ENCODE assay signal across 17 cellular contexts in the genomic region with DNA sequence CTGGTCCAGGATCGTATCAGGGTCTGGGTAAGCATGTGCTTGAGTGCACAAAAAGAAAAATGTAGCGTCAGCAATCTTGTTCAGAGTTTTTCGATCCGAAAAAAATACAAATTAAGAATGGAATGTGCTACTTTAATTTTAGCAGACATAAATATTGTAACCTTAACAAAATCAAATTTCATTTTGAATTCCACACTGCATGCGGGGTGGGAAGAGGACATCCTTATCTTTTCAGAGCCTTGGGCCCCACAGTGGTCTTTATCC.
"Had no signal": no experiment of that assay in that cellular context is flagged by ENCODE, and none has a peak within 500 bp of the region (broad histone marks: within the 10 kb centered on the region; RNA-seq: fewer than 3 reads in every experiment).

No MANE protein-coding gene starts in this region.

- H3K4me3 ChIP-seq: hepatocyte, mucosa of descending colon, pancreas had no signal

- H3K27ac ChIP-seq: hepatocyte, pancreas, upper lobe of left lung had no signal

- H3K4me2 ChIP-seq: hepatocyte had no signal

- H3K27me3 ChIP-seq: pancreas had no signal

- DNase-seq: activated CD4-positive, alpha-beta T cell treated with anti-CD3 and anti-CD28 coated beads, Interleukin-2, amount 50 U/mL, for 1 hour; activated CD8-positive, alpha-beta memory T cell treated with anti-CD3 and anti-CD28 coated beads, Interleukin-2, amount 50 U/mL, for 4 hours; activated naive CD8-positive, alpha-beta T cell treated with anti-CD3 and anti-CD28 coated beads, Interleukin-2, amount 50 U/mL, for 24 hours; activated T-cell treated with anti-CD3 and anti-CD28 coated beads, Interleukin-2, amount 50 U/mL, for 4 hours; cerebellar nuclear complex; effector CD4-positive, alpha-beta T cell; naive B cell; stimulated activated CD4-positive, alpha-beta T cell treated with anti-CD3 and anti-CD28 coated beads, Interleukin-2, amount 100 ng/mL, for 24 hours; stimulated activated naive CD8-positive, alpha-beta T cell treated with anti-CD3 and anti-CD28 coated beads, Interleukin-15, amount 100 ng/mL, for 72 hours had no signal

- H3K27ac Mint-ChIP-seq: activated naive CD4-positive, alpha-beta T cell treated with anti-CD3 and anti-CD28 coated beads, Interleukin-2, amount 10 ng/mL, durations not matched to agents 7 days and 5 days; activated naive CD8-positive, alpha-beta T cell treated with anti-CD3 and anti-CD28 coated beads, Interleukin-2, amount 50 U/mL, for 24 hours; memory B cell; naive B cell; stimulated activated naive CD8-positive, alpha-beta T cell treated with anti-CD3 and anti-CD28 coated beads, Interleukin-15, amount 100 ng/mL, for 72 hours had no signal

- FAIRE-seq: bronchial epithelial cell, pancreas had no signal

- H3K36me3 Mint-ChIP-seq: activated naive CD4-positive, alpha-beta T cell treated with anti-CD3 and anti-CD28 coated beads, Interleukin-2, amount 10 ng/mL, durations not matched to agents 7 days and 5 days; memory B cell; naive B cell had no signal

- H3K4me1 ChIP-seq: pancreas had no signal

- H3K9me3 Mint-ChIP-seq: activated naive CD4-positive, alpha-beta T cell treated with anti-CD3 and anti-CD28 coated beads, Interleukin-2, amount 10 ng/mL, durations not matched to agents 7 days and 5 days; activated naive CD8-positive, alpha-beta T cell treated with anti-CD3 and anti-CD28 coated beads, Interleukin-2, amount 50 U/mL, for 24 hours; activated T-cell treated with anti-CD3 and anti-CD28 coated beads, Interleukin-2, amount 50 U/mL, for 4 hours; memory B cell; stimulated activated naive CD8-positive, alpha-beta T cell treated with anti-CD3 and anti-CD28 coated beads, Interleukin-15, amount 100 ng/mL, for 72 hours had no signal

- H3K9me3 ChIP-seq: mucosa of descending colon, pancreas, upper lobe of left lung had no signal

- ATAC-seq: activated CD4-positive, CD25-positive, alpha-beta regulatory T cell treated with anti-CD3 and anti-CD28 coated beads, Interleukin-2, amount 50 U/mL, for 24 hours; activated naive CD8-positive, alpha-beta T cell treated with anti-CD3 and anti-CD28 coated beads, Interleukin-2, amount 50 U/mL, for 24 hours; activated T-cell treated with anti-CD3 and anti-CD28 coated beads, Interleukin-2, amount 50 U/mL, for 4 hours; mucosa of descending colon had no signal

- H3K4me3 Mint-ChIP-seq: activated naive CD4-positive, alpha-beta T cell treated with anti-CD3 and anti-CD28 coated beads, Interleukin-2, amount 10 ng/mL, durations not matched to agents 7 days and 5 days; activated naive CD8-positive, alpha-beta T cell treated with anti-CD3 and anti-CD28 coated beads, Interleukin-2, amount 50 U/mL, for 24 hours; activated T-cell treated with anti-CD3 and anti-CD28 coated beads, Interleukin-2, amount 50 U/mL, for 4 hours; memory B cell; naive B cell had no signal

- H3K36me3 ChIP-seq: pancreas, upper lobe of left lung had no signal
